Comparison of ENCODE assay signal across 18 cellular contexts in genomic region chr17:55501626-55502025, GRCh38. TPM values are rescaled to one million over a fixed set of nuclear protein-coding genes. Genes with fewer than 3 reads are reported as not detected.
"Had no signal": no experiment of that assay in that cellular context is flagged by ENCODE, and none has a peak within 500 bp of the region (broad histone marks: within the 10 kb centered on the region; RNA-seq: fewer than 3 reads in every experiment).

No MANE protein-coding gene starts in this region.

RNA-seq across cellular contexts. Expression of gene SMIM36, which starts 9.6 kb away (rescaled TPM):
- total RNA-seq: dermis microvascular lymphatic vessel endothelial cell; esophagus mucosa; fibroblast of lung; frontal cortex; glomerular endothelial cell; heart left ventricle; left lobe of liver; lower leg skin; mammary epithelial cell; mesenteric fat pad; mononuclear cell; naive thymus-derived CD4-positive, alpha-beta T cell; osteocyte; right atrium auricular region; sigmoid colon; subcutaneous adipose tissue; tibial nerve; ureter had no signal
- polyA plus RNA-seq: fibroblast of lung; heart left ventricle; mammary epithelial cell; naive thymus-derived CD4-positive, alpha-beta T cell; sigmoid colon had no signal
